Comparison of ENCODE assay signal across 8 cellular contexts in genomic region chr7:139777948-139778841, GRCh38. TPM values are rescaled to one million over a fixed set of nuclear protein-coding genes. Genes with fewer than 3 reads are reported as not detected.
A peak's percentile ranks its signal among the peaks of the same experiment; 100 is the strongest.
DNase-seq lines count a peak whose midpoint lies in the region; ATAC-seq and TF ChIP-seq lines count a peak whose summit lies in the region.

HIPK2 (minus strand) TSS chr7:139777998; CDS start chr7:139777623, 375 bp downstream.

- ATAC-seq in GM19025 (IDR thresholded peaks at IDR 0.05; ENCODE audit: low read depth, unreplicated experiment) (peak; percentile 64), HG03280 (IDR thresholded peaks at IDR 0.05; ENCODE audit: unreplicated experiment) (peak; percentile 64)

- DNase-seq in AML-193 (lab: John Stamatoyannopoulos, UW) (peak; percentile 37 to 43), NCI-H82 treated with DMSO at 0.1 percent for 48 hours (lab: John Stamatoyannopoulos, UW; ENCODE audit: unreplicated experiment) (peak; percentile 28), endodermal cell (peak; percentile 87), mesenteric fat pad (ENCODE audit: low spot score) (peak; percentile 94)
- DNase-seq in activated CD8-positive, alpha-beta memory T cell treated with anti-CD3 and anti-CD28 coated beads, Interleukin-2, amount 50 U/mL, for 1 hour (ENCODE audit: extremely low read depth): peak; percentile 39
- peak; percentile 54 to 65 for DNase-seq in stimulated activated CD8-positive, alpha-beta memory T cell treated with anti-CD3 and anti-CD28 coated beads, Interleukin-15, amount 100 ng/mL, for 4 hours (ENCODE audit: low read depth in 2 of 2)

- H3K4me3 ChIP-seq in endodermal cell (ENCODE audit: low read length): peak within 1 kb of the TSS; percentile 97

- WGBS in endodermal cell (ENCODE audit: insufficient coverage in 1 of 2, insufficient read length in 1 of 2), 2 experiments: 0 to 1% methylated on average over 16 to 87 of the region's 96 CpGs

- H3K4me1 ChIP-seq in endodermal cell (ENCODE audit: control insufficient read depth, insufficient read depth, low read length): peaks cover 5% of the 10 kb centered on the region

- peaks cover 15% of the 10 kb centered on the region for H3K27me3 ChIP-seq in endodermal cell (ENCODE audit: control insufficient read depth, insufficient read depth, low read length, poor library complexity, severe bottlenecking)

- H3K4me3 Mint-ChIP-seq in endodermal cell: peak within 1 kb of the TSS; percentile 96

- H3K36me3 ChIP-seq in endodermal cell (ENCODE audit: control insufficient read depth, insufficient read depth, low read length): peaks cover 14% of the 10 kb centered on the region

- H3K9ac ChIP-seq in endodermal cell (ENCODE audit: extremely low read depth, low read length, poor library complexity, severe bottlenecking): peak within 1 kb of the TSS; percentile 81

- H3K27ac Mint-ChIP-seq in endodermal cell: peak within 1 kb of the TSS; percentile 93

- peaks cover 22% of the 10 kb centered on the region for H3K4me1 Mint-ChIP-seq in endodermal cell

- peak within 1 kb of the TSS; percentile 56 for H3K27ac ChIP-seq in endodermal cell (ENCODE audit: low read depth, low read length)

- no peaks in the 10 kb centered on the region for H3K9me3 Mint-ChIP-seq in endodermal cell

- no peaks in the 10 kb centered on the region for H3K9me3 ChIP-seq in endodermal cell (ENCODE audit: control insufficient read depth, low read length)

- TF ChIP-seq CTCF in endodermal cell (conservative IDR thresholded peaks at IDR 0.05): peak; percentile 9

- H3K36me3 Mint-ChIP-seq in endodermal cell (ENCODE audit: low read depth): peaks cover 3% of the 10 kb centered on the region

- peaks cover 27% of the 10 kb centered on the region for H3K27me3 Mint-ChIP-seq in endodermal cell (ENCODE audit: insufficient read depth)

RNA-seq across cellular contexts. Expression of gene HIPK2, which starts in this region (rescaled TPM):
- 100 to 1,000 TPM in 1 of 2 donors, 10 to 100 TPM in 1; 95.1 to 125 TPM for total RNA-seq in endodermal cell
- 32.0 TPM for polyA plus RNA-seq in endodermal cell (2013, experiment 1 of 2)
- 35.9 TPM for polyA plus RNA-seq in endodermal cell (2013, experiment 2 of 2)
- 217 TPM for total RNA-seq in mesenteric fat pad

Comparison
In these comparisons a context has a peak if more than half of its experiments do, and no peak if none do; other contexts are left out.
1. Peak in every context shown above with its lines: DNase-seq, ATAC-seq, H3K4me3 ChIP-seq and H3K27ac ChIP-seq.
2. DNase-seq: peak in every context shown above with its lines; median percentile 94 in mesenteric fat pad; 87 in endodermal cell; 60 in stimulated activated CD8-positive, alpha-beta memory T cell treated with anti-CD3 and anti-CD28 coated beads, Interleukin-15, amount 100 ng/mL, for 4 hours; 40 in AML-193; 39 in activated CD8-positive, alpha-beta memory T cell treated with anti-CD3 and anti-CD28 coated beads, Interleukin-2, amount 50 U/mL, for 1 hour; 28 in NCI-H82 treated with DMSO at 0.1 percent for 48 hours.